8 cellular contexts compared by ENCODE assay signal in genomic region chr9:122940603-122941559, GRCh38. TPM values are rescaled to one million over a fixed set of nuclear protein-coding genes. Genes with fewer than 3 reads are reported as not detected.
DNase-seq lines count a peak whose midpoint lies in the region; ATAC-seq, FAIRE-seq and TF ChIP-seq lines count a peak whose summit lies in the region.

TSS of gene RABGAP1 (plus strand) at chr9:122941020. CDS start at chr9:122957060, 16,040 bp downstream.

- H3K4me3 ChIP-seq in keratinocyte (ENCODE audit: control insufficient read depth in 2 of 3, extremely low read depth in 1 of 3, insufficient read depth in 2 of 3, low read depth in 1 of 3, low read length in 3 of 3): peak within 1 kb of the TSS; percentile 59 to 81 (median 76)

- FAIRE-seq in keratinocyte (lab: Jason Lieb, UNC): peak; percentile 67

- H3K9ac ChIP-seq in keratinocyte (ENCODE audit: control insufficient read depth, extremely low read depth, insufficient read depth, low read length): peak within 1 kb of the TSS; percentile 90

- H4K20me1 ChIP-seq in keratinocyte (ENCODE audit: control insufficient read depth, extremely low read depth, insufficient read depth, low read length): no peaks in the 10 kb centered on the region

- H3K36me3 ChIP-seq in keratinocyte (ENCODE audit: control insufficient read depth in 2 of 2, extremely low read depth in 1 of 2, insufficient read depth in 2 of 2, low read length in 2 of 2): peaks cover 0 to 2% of the 10 kb centered on the region in 2 experiments

- peak within 1 kb of the TSS; percentile 95 for H2AFZ ChIP-seq in keratinocyte (ENCODE audit: control insufficient read depth, low read length)

- TF ChIP-seq CTCF in AG09319 (IDR thresholded peaks at IDR 0.05; ENCODE audit: low read depth, low read length) (no peak), keratinocyte (optimal IDR thresholded peaks at IDR 0.05 in 1 of 3, IDR thresholded peaks at IDR 0.05 in 1 of 3, conservative IDR thresholded peaks at IDR 0.05 in 1 of 3; ENCODE audit: extremely low read depth in 1 of 3, insufficient read depth in 2 of 3, low read length in 3 of 3) (no peak)

- ATAC-seq in GM19035 (IDR thresholded peaks at IDR 0.05; ENCODE audit: unreplicated experiment) (peak; percentile 98), HG03354 (IDR thresholded peaks at IDR 0.05; ENCODE audit: poor library complexity, severe bottlenecking, unreplicated experiment) (peak; percentile 98)

- no peaks in the 10 kb centered on the region for H3K9me1 ChIP-seq in keratinocyte (ENCODE audit: control insufficient read depth, extremely low read depth, insufficient read depth, low read length)

- peak within 1 kb of the TSS; percentile 96 for H3K4me2 ChIP-seq in keratinocyte (ENCODE audit: control insufficient read depth, extremely low read depth, insufficient read depth, low read depth, low read length)

- DNase-seq in AG09319 (ENCODE audit: extremely low read depth, low read depth) (peak; percentile 96), NCI-H446 treated with DMSO at 0.1 percent for 48 hours (lab: John Stamatoyannopoulos, UW) (peak; percentile 78), cerebellar nuclear complex (lab: John Stamatoyannopoulos, UW) (peak; percentile 75 to 95), keratinocyte (ENCODE audit: low read depth, low spot score) (peak; percentile 90)
- peak; percentile 95 for DNase-seq in activated CD4-positive, CD25-positive, alpha-beta regulatory T cell treated with anti-CD3 and anti-CD28 coated beads, Interleukin-2, amount 50 U/mL, for 72 hours
- peak; percentile 97 for DNase-seq in stimulated activated CD4-positive, alpha-beta T cell treated with anti-CD3 and anti-CD28 coated beads, Interleukin-15, amount 100 ng/mL, for 1 hour (ENCODE audit: low read depth in 1 of 2, low spot score in 1 of 2)

- peaks cover 28% of the 10 kb centered on the region for H3K4me1 ChIP-seq in keratinocyte (ENCODE audit: control insufficient read depth, extremely low read depth, insufficient read depth, low read length)

- peaks cover 49% of the 10 kb centered on the region for H3K79me2 ChIP-seq in keratinocyte (ENCODE audit: control insufficient read depth, insufficient read depth, low read length)

- dilution Hi-C loops in keratinocyte (cut with MboI; ENCODE audit: extremely low pct_ligation_motif_present, low sequenced_read_pairs): no loop called here

- no peaks in the 10 kb centered on the region for H3K9me3 ChIP-seq in keratinocyte (ENCODE audit: control insufficient read depth, low read depth, low read length)

- H3K27ac ChIP-seq in keratinocyte (ENCODE audit: control insufficient read depth, insufficient read depth, low read length): peak within 1 kb of the TSS; percentile 69

- H3K27me3 ChIP-seq in keratinocyte (ENCODE audit: control insufficient read depth, extremely low read depth, insufficient read depth, low read length): no peaks in the 10 kb centered on the region

RNA-seq across cellular contexts. Expression of gene RABGAP1, which starts in this region (rescaled TPM):
- polyA plus RNA-seq in keratinocyte: 32.9 to 40.6 TPM (median 34.1 TPM) in 3 replicates
- polyA plus RNA-seq in keratinocyte (2011; ENCODE audit: low read depth): 64.4 TPM
- 18.3 and 36.3 TPM in 2 replicates for polyA plus RNA-seq in keratinocyte (2011; cell fraction: cytosol; rRNA removed)
- polyA plus RNA-seq in keratinocyte (2011; cell fraction: nucleus; rRNA removed): 41.7 and 47.8 TPM in 2 replicates
- polyA plus RNA-seq in keratinocyte (2012; ENCODE audit: low replicate concordance): 21.8 and 23.2 TPM in 2 replicates
- 27.1 to 66.3 TPM (median 50.6 TPM) in 3 replicates for polyA minus RNA-seq in keratinocyte
- 17.6 TPM for polyA minus RNA-seq in keratinocyte (2011; cell fraction: cytosol; rRNA and poly(A)+ RNA removed)
- polyA minus RNA-seq in keratinocyte (2011; cell fraction: nucleus; rRNA and poly(A)+ RNA removed): 43.5 and 88.0 TPM in 2 replicates

Comparison
In these comparisons a context has a peak if more than half of its experiments do, and no peak if none do; other contexts are left out.
1. Peak in every context shown above with its lines: DNase-seq, ATAC-seq, H3K4me3 ChIP-seq and H3K27ac ChIP-seq.